21 cellular contexts compared by ENCODE assay signal in genomic region chr3:29478671-29479070, GRCh38.
DNase-seq lines count a peak whose midpoint lies in the region; ATAC-seq, FAIRE-seq and TF ChIP-seq lines count a peak whose summit lies in the region.
"Had no signal": no experiment of that assay in that cellular context is flagged by ENCODE, and none has a peak within 500 bp of the region (broad histone marks: within the 10 kb centered on the region; RNA-seq: fewer than 3 reads in every experiment).

No MANE protein-coding gene starts in this region.

- intact Hi-C loops in endothelial cell of umbilical vein (cut with micrococcal nuclease) = no loop called here

- H4K20me1 ChIP-seq in endothelial cell of umbilical vein (replicated peaks; ENCODE audit: control insufficient read depth, extremely low read depth, insufficient read depth, low read length) = no peaks in the 10 kb centered on the region

- no peak overlapping the region for H3K4me3 ChIP-seq in endothelial cell of umbilical vein (replicated peaks in 1 of 3; ENCODE audit: insufficient read depth in 1 of 3, low read depth in 1 of 3, low read length in 3 of 3)
- no peak overlapping the region for H3K4me3 ChIP-seq in CD8-positive, alpha-beta memory T cell (ENCODE audit: low read length)
- H3K4me3 ChIP-seq: SJCRH30 had no signal

- peak; percentile 26 for FAIRE-seq in endothelial cell of umbilical vein (lab: Jason Lieb, UNC)
- FAIRE-seq: GM19239, RCC 7860 had no signal

- no peaks in the 10 kb centered on the region for H3K9me1 ChIP-seq in endothelial cell of umbilical vein (replicated peaks; ENCODE audit: control insufficient read depth, extremely low read depth, insufficient read depth, low read length)

- no peaks in the 10 kb centered on the region for H3K36me3 ChIP-seq in endothelial cell of umbilical vein (ENCODE audit: control insufficient read depth in 2 of 2, extremely low read depth in 1 of 2, insufficient read depth in 2 of 2, low read length in 2 of 2)
- H3K36me3 ChIP-seq in CD8-positive, alpha-beta memory T cell (ENCODE audit: insufficient read depth, low read length) = no peaks in the 10 kb centered on the region
- H3K36me3 ChIP-seq: BE2C, SJCRH30 had no signal

- no peak overlapping the region for H2AFZ ChIP-seq in endothelial cell of umbilical vein (ENCODE audit: low read depth, low read length)

- CTCF ChIA-PET in endothelial cell of umbilical vein (lab: Charles Lee) = interaction anchor here (1.0 kb wide), 1 partner anchor 12 kb away, joined by 3 read pairs; no protein-coding TSS in a partner anchor
- CTCF ChIA-PET in CD8-positive, alpha-beta memory T cell (lab: Charles Lee) = no interaction called here

- peak overlapping the region; percentile 18; the same call in 1 of the 2 replicates for H3K27ac Mint-ChIP-seq in HFFc6
- H3K27ac Mint-ChIP-seq in CD8-positive, alpha-beta memory T cell = no peak overlapping the region
- H3K27ac Mint-ChIP-seq: CD4-positive, CD25-positive, alpha-beta regulatory T cell; H9; T-cell had no signal

- POLR2A ChIA-PET in endothelial cell of umbilical vein (lab: Charles Lee) = no interaction called here
- POLR2A ChIA-PET in CD8-positive, alpha-beta memory T cell (lab: Charles Lee) = no interaction called here

- H3K9me3 ChIP-seq in endothelial cell of umbilical vein (replicated peaks; ENCODE audit: control insufficient read depth, insufficient read depth, low read length) = no peaks in the 10 kb centered on the region
- H3K9me3 ChIP-seq in CD8-positive, alpha-beta memory T cell (ENCODE audit: low read length) = no peaks in the 10 kb centered on the region
- H3K9me3 ChIP-seq: BE2C, SJCRH30 had no signal

- no peaks in the 10 kb centered on the region for H3K4me1 ChIP-seq in endothelial cell of umbilical vein (ENCODE audit: control insufficient read depth, extremely low read depth, insufficient read depth, low read length)
- no peaks in the 10 kb centered on the region for H3K4me1 ChIP-seq in CD8-positive, alpha-beta memory T cell (ENCODE audit: insufficient read depth, low read length)
- H3K4me1 ChIP-seq: BE2C, SJCRH30 had no signal

- peaks cover 34% of the 10 kb centered on the region for H3K4me1 Mint-ChIP-seq in HFFc6 (ENCODE audit: low read depth)
- H3K4me1 Mint-ChIP-seq in CD8-positive, alpha-beta memory T cell = no peaks in the 10 kb centered on the region
- H3K4me1 Mint-ChIP-seq: T-cell had no signal

- H3K9ac ChIP-seq in endothelial cell of umbilical vein (replicated peaks; ENCODE audit: extremely low read depth, insufficient read depth, low read length) = no peak overlapping the region

- no peak for TF ChIP-seq POLR2A in endothelial cell of umbilical vein (IDR thresholded peaks at IDR 0.05; ENCODE audit: low read depth, low read length)

- TF ChIP-seq CTCF in HFFc6 (IDR thresholded peaks at IDR 0.05) (no peak), endothelial cell of umbilical vein (IDR thresholded peaks at IDR 0.05; ENCODE audit: extremely low read depth in 1 of 2, insufficient read depth in 1 of 2, low read depth in 1 of 2, low read length in 2 of 2) (no peak)

- H3K4me3 Mint-ChIP-seq in HFFc6 = no peak overlapping the region
- no peak overlapping the region for H3K4me3 Mint-ChIP-seq in CD8-positive, alpha-beta memory T cell
- H3K4me3 Mint-ChIP-seq: CD4-positive, CD25-positive, alpha-beta regulatory T cell; H9; T-cell had no signal

- BruUV-seq in endothelial cell of umbilical vein (replicated peaks; lab: Mats Ljungman, UMichigan) = no TSS peak

- H3K79me2 ChIP-seq in endothelial cell of umbilical vein (ENCODE audit: control insufficient read depth, insufficient read depth, low read length) = no peaks in the 10 kb centered on the region

- H3K9me3 Mint-ChIP-seq in HFFc6 = no peaks in the 10 kb centered on the region
- H3K9me3 Mint-ChIP-seq in CD8-positive, alpha-beta memory T cell = peaks cover 0 to 4% (median 2%) of the 10 kb centered on the region in 5 donors
- H3K9me3 Mint-ChIP-seq: H9, T-cell had no signal

- H3K27ac ChIP-seq in endothelial cell of umbilical vein (ENCODE audit: insufficient read depth, low read depth, low read length) = no peak overlapping the region
- H3K27ac ChIP-seq in CD8-positive, alpha-beta memory T cell (ENCODE audit: low read depth, low read length) = no peak overlapping the region
- H3K27ac ChIP-seq: SJCRH30 had no signal

- peak; percentile 68 for DNase-seq in EH (ENCODE audit: low read depth)
- DNase-seq in HFFc6 = peak; percentile 36
- DNase-seq in endothelial cell of umbilical vein (ENCODE audit: low read depth, low spot score) = no peak
- no peak for DNase-seq in foreskin melanocyte
- no peak for DNase-seq in CD8-positive, alpha-beta memory T cell
- DNase-seq in NCI-H2081 treated with DMSO at 0.1 percent for 48 hours (lab: John Stamatoyannopoulos, UW) = no peak
- DNase-seq: BE2C; CD4-positive, CD25-positive, alpha-beta regulatory T cell; COR-L47; DMS79 treated with DMSO at 0.1 percent for 48 hours; H9; KG1; NCI-H1092; NCI-H1436; NCI-H187 treated with DMSO at 0.1 percent for 48 hours; NCI-H774; SJCRH30; T-cell had no signal

- H3K4me2 ChIP-seq in endothelial cell of umbilical vein (ENCODE audit: insufficient read depth, low read length) = no peak overlapping the region

- H3K36me3 Mint-ChIP-seq in HFFc6 (ENCODE audit: low read depth) = no peaks in the 10 kb centered on the region
- no peaks in the 10 kb centered on the region for H3K36me3 Mint-ChIP-seq in CD8-positive, alpha-beta memory T cell
- H3K36me3 Mint-ChIP-seq: T-cell had no signal

- ATAC-seq in HG02798 (IDR thresholded peaks at IDR 0.05; ENCODE audit: poor library complexity, unreplicated experiment) = no peak
- ATAC-seq: T-cell had no signal

- H3K27me3 ChIP-seq in endothelial cell of umbilical vein (ENCODE audit: control insufficient read depth in 2 of 2, insufficient read depth in 2 of 2, low read length in 2 of 2) = no peaks in the 10 kb centered on the region
- no peaks in the 10 kb centered on the region for H3K27me3 ChIP-seq in CD8-positive, alpha-beta memory T cell (ENCODE audit: insufficient read depth, low read length, poor library complexity, severe bottlenecking)
- H3K27me3 ChIP-seq: BE2C, SJCRH30 had no signal

- 0 out of 2 replicates have a peak, but pooled peaks cover 2% of the 10 kb centered on the region for H3K27me3 Mint-ChIP-seq in HFFc6 (ENCODE audit: insufficient read depth)
- H3K27me3 Mint-ChIP-seq in CD8-positive, alpha-beta memory T cell = no peaks in the 10 kb centered on the region
- H3K27me3 Mint-ChIP-seq: CD4-positive, CD25-positive, alpha-beta regulatory T cell; T-cell had no signal

- dilution Hi-C loops in endothelial cell of umbilical vein (cut with MboI; ENCODE audit: extremely low pct_ligation_motif_present, low sequenced_read_pairs) = no loop called here

TF ChIP-seq in endothelial cell of umbilical vein, 7 proteins besides CTCF, POLR2A, EP300 and RAD21:
- TF ChIP-seq JUN (IDR thresholded peaks at IDR 0.05; ENCODE audit: borderline replicate concordance, insufficient read depth, insufficient read length, low read depth) (no peak), MYC (IDR thresholded peaks at IDR 0.05; ENCODE audit: low read depth, low read length) (no peak), GATA2 (IDR thresholded peaks at IDR 0.05; ENCODE audit: insufficient read depth, insufficient read length, low read depth, low read length) (no peak), MAX (IDR thresholded peaks at IDR 0.05; ENCODE audit: insufficient read depth, insufficient read length) (no peak), EZH2 (IDR thresholded peaks at IDR 0.05; ENCODE audit: borderline replicate concordance, low read depth, low read length, severe bottlenecking) (no peak), POLR2AphosphoS5 (IDR thresholded peaks at IDR 0.05; ENCODE audit: insufficient read depth, low read depth, low read length) (no peak)

Comparison
In these comparisons a context has a peak if more than half of its experiments do, and no peak if none do; other contexts are left out.
1. DNase-seq: peak in EH (single experiment) and HFFc6 (single experiment); none in endothelial cell of umbilical vein (single experiment), foreskin melanocyte (single experiment), CD8-positive, alpha-beta memory T cell (0 of 5) and NCI-H2081 treated with DMSO at 0.1 percent for 48 hours (single experiment).